ENCODE assay signal across 1 cellular context in genomic region chr2:54570925-54571694, GRCh38.
TF ChIP-seq lines count a peak whose summit lies in the region.

No MANE protein-coding gene starts in this region.

TF ChIP-seq in WTC11, 78 proteins besides CTCF, POLR2A, EP300 and RAD21 (continued from another document):
- no peak for TF ChIP-seq ATF6 (CRISPR knock-in tag; IDR thresholded peaks at IDR 0.05)
- TF ChIP-seq GTF2I (CRISPR knock-in tag; conservative IDR thresholded peaks at IDR 0.05) = no peak
- TF ChIP-seq SMAD4 (CRISPR knock-in tag; IDR thresholded peaks at IDR 0.05) = no peak
- no peak for TF ChIP-seq AR (CRISPR knock-in tag; IDR thresholded peaks at IDR 0.05)
- no peak for TF ChIP-seq ERG (CRISPR knock-in tag; IDR thresholded peaks at IDR 0.05)
TF ChIP-seq in WTC11: peak in this region for 0.
